ENCODE assay signal across 16 cellular contexts in genomic region chr4:1294891-1295290, GRCh38. TPM values are rescaled to one million over a fixed set of nuclear protein-coding genes. Genes with fewer than 3 reads are reported as not detected.
A peak's percentile ranks its signal among the peaks of the same experiment; 100 is the strongest.
DNase-seq lines count a peak whose midpoint lies in the region; ATAC-seq, FAIRE-seq and TF ChIP-seq lines count a peak whose summit lies in the region.
"Had no signal": no experiment of that assay in that cellular context is flagged by ENCODE, and none has a peak within 500 bp of the region (broad histone marks: within the 10 kb centered on the region; RNA-seq: fewer than 3 reads in every experiment).

No MANE protein-coding gene starts in this region.

- no peak for ATAC-seq in GM18867 (IDR thresholded peaks at IDR 0.05; ENCODE audit: unreplicated experiment)

- H4K5ac ChIP-seq in H1 (ENCODE audit: insufficient read length, low read depth, low read length), result no peak overlapping the region

- H3K9me3 Mint-ChIP-seq in activated CD4-positive, alpha-beta memory T cell treated with anti-CD3 and anti-CD28 coated beads for 36 hours, result no peaks in the 10 kb centered on the region
- H3K9me3 Mint-ChIP-seq in activated CD4-positive, alpha-beta memory T cell treated with anti-CD3 and anti-CD28 coated beads, Interleukin-2, amount 10 ng/mL, durations not matched to agents 7 days and 5 days, result no peaks in the 10 kb centered on the region
- H3K9me3 Mint-ChIP-seq in progenitor cell of endocrine pancreas (ENCODE audit: low read depth), result no peaks in the 10 kb centered on the region
- H3K9me3 Mint-ChIP-seq: activated T-helper 2 cell treated with anti-CD3 and anti-CD28 coated beads, Interferon-gamma antibody, Interleukin-2, Interleukin-4, amounts not matched to agents 10 μg/mL and 5 μg/mL and 100 μg/mL, durations not matched to agents 14 hours and 24 hours and 36 hours had no signal

- H3K27ac Mint-ChIP-seq in activated CD4-positive, alpha-beta memory T cell treated with anti-CD3 and anti-CD28 coated beads for 36 hours, result peak overlapping the region; percentile 18
- H3K27ac Mint-ChIP-seq in activated CD4-positive, alpha-beta memory T cell treated with anti-CD3 and anti-CD28 coated beads, Interleukin-2, amount 10 ng/mL, durations not matched to agents 7 days and 5 days, result no peak overlapping the region
- peak overlapping the region; percentile 52 for H3K27ac Mint-ChIP-seq in progenitor cell of endocrine pancreas
- H3K27ac Mint-ChIP-seq: activated T-helper 2 cell treated with anti-CD3 and anti-CD28 coated beads, Interferon-gamma antibody, Interleukin-2, Interleukin-4, amounts not matched to agents 10 μg/mL and 5 μg/mL and 100 μg/mL, durations not matched to agents 14 hours and 24 hours and 36 hours had no signal

- H2BK12ac ChIP-seq in H1 (ENCODE audit: low read depth, low read length), result no peak overlapping the region

- H3K36me3 ChIP-seq in OCI-LY1 (ENCODE audit: insufficient read depth, low read length), result no peaks in the 10 kb centered on the region
- H3K36me3 ChIP-seq in H1 (ENCODE audit: control insufficient read depth in 2 of 4, insufficient read depth in 4 of 4, low read length in 3 of 4), result peaks cover 0 to 19% (median 2%) of the 10 kb centered on the region in 4 experiments; a peak in 5 of 8 replicates

- peaks cover 45% of the 10 kb centered on the region for H3K4me1 ChIP-seq in OCI-LY1 (ENCODE audit: insufficient read depth, low read length, severe bottlenecking)
- H3K4me1 ChIP-seq in H1 (replicated peaks in 1 of 4; ENCODE audit: control insufficient read depth in 3 of 4, insufficient read depth in 4 of 4, low read length in 3 of 4), result peaks cover 6 to 30% (median 18%) of the 10 kb centered on the region in 4 experiments

- FAIRE-seq in H1 (lab: Jason Lieb, UNC), result no peak
- no peak for FAIRE-seq in D721Med (lab: Jason Lieb, UNC)
- FAIRE-seq: islet of Langerhans, RCC 7860 had no signal

- no peak overlapping the region for H2BK15ac ChIP-seq in H1 (ENCODE audit: low read length)

- H3K56ac ChIP-seq in H1 (replicated peaks; ENCODE audit: insufficient read length, low read depth, low read length), result no peak overlapping the region

- H4K8ac ChIP-seq in H1 (ENCODE audit: extremely low read depth, insufficient read depth, low read length), result no peak overlapping the region

- no peaks in the 10 kb centered on the region for H3F3A ChIP-seq in OCI-LY1 (ENCODE audit: insufficient read depth, low read length)

- H4K91ac ChIP-seq in H1 (replicated peaks; ENCODE audit: insufficient read length, low read length), result no peak overlapping the region

- H3K4me1 Mint-ChIP-seq in activated CD4-positive, alpha-beta memory T cell treated with anti-CD3 and anti-CD28 coated beads for 36 hours (ENCODE audit: low read depth), result peaks cover 54% of the 10 kb centered on the region
- H3K4me1 Mint-ChIP-seq in activated CD4-positive, alpha-beta memory T cell treated with anti-CD3 and anti-CD28 coated beads, Interleukin-2, amount 10 ng/mL, durations not matched to agents 7 days and 5 days, result peaks cover 52% of the 10 kb centered on the region
- peaks cover 16% of the 10 kb centered on the region for H3K4me1 Mint-ChIP-seq in progenitor cell of endocrine pancreas (ENCODE audit: low read depth)

- H3K9ac ChIP-seq in OCI-LY1 (ENCODE audit: low read length) (no peak overlapping the region), H1 (replicated peaks in 1 of 4; ENCODE audit: extremely low read depth in 1 of 4, low read depth in 3 of 4, low read length in 3 of 4) (no peak overlapping the region)

- DNase-seq in activated CD4-positive, alpha-beta memory T cell treated with anti-CD3 and anti-CD28 coated beads for 36 hours, result no peak
- DNase-seq in activated CD4-positive, alpha-beta memory T cell treated with anti-CD3 and anti-CD28 coated beads, Interleukin-2, amount 10 ng/mL, durations not matched to agents 7 days and 5 days, result no peak
- DNase-seq in H1 (ENCODE audit: low read depth in 1 of 2, low spot score in 2 of 2), result no peak
- no peak for DNase-seq in progenitor cell of endocrine pancreas (ENCODE audit: low spot score, unreplicated experiment)
- no peak for DNase-seq in SHP77 treated with DMSO at 0.1 percent for 48 hours (lab: John Stamatoyannopoulos, UW)
- no peak for DNase-seq in D721Med (ENCODE audit: insufficient read length, low spot score)
- DNase-seq: C1 segment of cervical spinal cord, DMS53, NCI-H1048 had no signal

- no peak overlapping the region for H2BK120ac ChIP-seq in H1 (replicated peaks; ENCODE audit: low read depth, low read length)

- no peak for TF ChIP-seq CTCF in OCI-LY1 (IDR thresholded peaks at IDR 0.05; ENCODE audit: low read length)
- no peak for TF ChIP-seq CTCF in H1 (IDR thresholded peaks at IDR 0.05; ENCODE audit: control extremely low read depth in 1 of 3, insufficient read depth in 1 of 3, low read depth in 1 of 3, low read length in 3 of 3)
- no peak for TF ChIP-seq CTCF in progenitor cell of endocrine pancreas (IDR thresholded peaks at IDR 0.05; ENCODE audit: unreplicated experiment)
- TF ChIP-seq CTCF in D721Med (IDR thresholded peaks at IDR 0.05; ENCODE audit: insufficient read depth, missing control alignments), result no peak

- no peak overlapping the region for H3K4ac ChIP-seq in H1 (replicated peaks; ENCODE audit: insufficient read length, low read depth, low read length)

- TF ChIP-seq POLR2A in H1 (IDR thresholded peaks at IDR 0.05; ENCODE audit: control extremely low read depth in 1 of 2, low read depth in 2 of 2, low read length in 2 of 2), result no peak

- intact Hi-C loops in activated CD4-positive, alpha-beta memory T cell treated with anti-CD3 and anti-CD28 coated beads for 36 hours (cut with micrococcal nuclease), result no loop called here

- H3K23ac ChIP-seq in H1 (ENCODE audit: insufficient read length), result no peak overlapping the region

- peak overlapping the region; percentile 42; the same call in 1 of the 2 replicates for H3K4me2 ChIP-seq in OCI-LY1 (ENCODE audit: low read length)
- 0 out of 4 replicates have a peak overlapping the region, but pooled peaks of 1 of the 2 experiments have one; percentile 20 for H3K4me2 ChIP-seq in H1 (ENCODE audit: insufficient read depth in 1 of 2, low read depth in 2 of 2, low read length in 2 of 2)

- no peak overlapping the region for H2AFZ ChIP-seq in OCI-LY1 (ENCODE audit: low read length)
- H2AFZ ChIP-seq in H1 (ENCODE audit: low read length), result no peak overlapping the region

- peaks cover 8% of the 10 kb centered on the region for H3K36me3 Mint-ChIP-seq in activated CD4-positive, alpha-beta memory T cell treated with anti-CD3 and anti-CD28 coated beads for 36 hours
- H3K36me3 Mint-ChIP-seq in activated CD4-positive, alpha-beta memory T cell treated with anti-CD3 and anti-CD28 coated beads, Interleukin-2, amount 10 ng/mL, durations not matched to agents 7 days and 5 days (ENCODE audit: low read depth), result peaks cover 39% of the 10 kb centered on the region
- H3K36me3 Mint-ChIP-seq in progenitor cell of endocrine pancreas (ENCODE audit: insufficient read depth), result peaks cover 4% of the 10 kb centered on the region

- POLR2A ChIA-PET in activated CD4-positive, alpha-beta memory T cell treated with anti-CD3 and anti-CD28 coated beads for 36 hours (lab: Charles Lee), result no interaction called here
- POLR2A ChIA-PET in activated CD4-positive, alpha-beta memory T cell treated with anti-CD3 and anti-CD28 coated beads, Interleukin-2, amount 10 ng/mL, durations not matched to agents 7 days and 5 days (lab: Charles Lee), result interaction anchor here (1.0 to 1.1 kb wide), 2 partner anchors 12 to 36 kb away, joined by 3 read pairs; no protein-coding TSS in a partner anchor
- POLR2A ChIA-PET in H1 (lab: Charles Lee; ENCODE audit: partially characterized antibody), result interaction anchor here (1.4 to 1.6 kb wide), 3 partner anchors 9 to 51 kb away, joined by 4 to 5 read pairs (median 4); partner anchors contain the start of gene UVSSA

- H3K9me3 ChIP-seq in OCI-LY1 (ENCODE audit: low read length) (no peaks in the 10 kb centered on the region), H1 (ENCODE audit: insufficient read depth in 2 of 2, low read depth in 1 of 2, low read length in 1 of 2) (no peaks in the 10 kb centered on the region)

- H2BK20ac ChIP-seq in H1 (ENCODE audit: low read length), result no peak overlapping the region

- TF ChIP-seq EP300 in H1 (IDR thresholded peaks at IDR 0.05; ENCODE audit: borderline replicate concordance in 1 of 2, low read depth in 2 of 2, low read length in 2 of 2), result no peak

- no peaks in the 10 kb centered on the region for H3K9me2 ChIP-seq in OCI-LY1 (ENCODE audit: low read depth, low read length)

- H3K27me3 Mint-ChIP-seq in activated CD4-positive, alpha-beta memory T cell treated with anti-CD3 and anti-CD28 coated beads for 36 hours, result no peaks in the 10 kb centered on the region
- H3K27me3 Mint-ChIP-seq in activated CD4-positive, alpha-beta memory T cell treated with anti-CD3 and anti-CD28 coated beads, Interleukin-2, amount 10 ng/mL, durations not matched to agents 7 days and 5 days, result no peaks in the 10 kb centered on the region
- no peaks in the 10 kb centered on the region for H3K27me3 Mint-ChIP-seq in progenitor cell of endocrine pancreas

- H3K18ac ChIP-seq in H1 (ENCODE audit: extremely low read depth, low read length), result no peak overlapping the region

- peak overlapping the region; percentile 48; the same call in 1 of the 2 replicates for H2BK5ac ChIP-seq in H1 (ENCODE audit: low read depth, low read length)

- H4K20me1 ChIP-seq in OCI-LY1 (ENCODE audit: insufficient read depth, low read length) (no peaks in the 10 kb centered on the region), H1 (replicated peaks in 1 of 2; ENCODE audit: control insufficient read depth in 1 of 2, insufficient read depth in 2 of 2, low read length in 2 of 2) (peaks cover 40 to 44% of the 10 kb centered on the region in 2 experiments)

- H3K4me3 ChIP-seq in OCI-LY1 (ENCODE audit: low read depth, low read length, poor library complexity, severe bottlenecking), result no peak overlapping the region
- H3K4me3 ChIP-seq in H1 (ENCODE audit: extremely low read depth in 1 of 4, insufficient read depth in 2 of 4, low read depth in 3 of 4, low read length in 4 of 4), result no peak overlapping the region
- H3K4me3 ChIP-seq: skin epidermis had no signal

- CTCF ChIA-PET in activated CD4-positive, alpha-beta memory T cell treated with anti-CD3 and anti-CD28 coated beads for 36 hours (lab: Charles Lee), result no interaction called here
- CTCF ChIA-PET in activated CD4-positive, alpha-beta memory T cell treated with anti-CD3 and anti-CD28 coated beads, Interleukin-2, amount 10 ng/mL, durations not matched to agents 7 days and 5 days (lab: Charles Lee), result no interaction called here
- CTCF ChIA-PET in H1 (lab: Charles Lee; ENCODE audit: partially characterized antibody), result interaction anchor here (0.5 to 1.0 kb wide), 3 partner anchors 56 to 695 kb away, joined by 3 read pairs; no protein-coding TSS in a partner anchor

- WGBS in H1 (ENCODE audit: extremely low coverage in 1 of 2, insufficient coverage in 1 of 2, insufficient read length in 1 of 2, insufficient replicate concordance in 2 of 2, low coverage in 1 of 2, low lambda C conversion rate in 2 of 2, missing lambda C conversion rate in 1 of 2), 2 experiments, result 86% methylated on average over 9 of the region's 10 CpGs; no CpG with 5 or more reads in 1 of the 2 experiments

- H3K79me1 ChIP-seq in H1 (ENCODE audit: low read depth, low read length), result peaks cover 32% of the 10 kb centered on the region

- no peak overlapping the region for H2AK5ac ChIP-seq in H1 (ENCODE audit: low read depth, low read length)

- H3K4me3 Mint-ChIP-seq in activated CD4-positive, alpha-beta memory T cell treated with anti-CD3 and anti-CD28 coated beads for 36 hours, result no peak overlapping the region
- H3K4me3 Mint-ChIP-seq in activated CD4-positive, alpha-beta memory T cell treated with anti-CD3 and anti-CD28 coated beads, Interleukin-2, amount 10 ng/mL, durations not matched to agents 7 days and 5 days, result no peak overlapping the region
- no peak overlapping the region for H3K4me3 Mint-ChIP-seq in progenitor cell of endocrine pancreas (ENCODE audit: low read depth)

- no peak for TF ChIP-seq RAD21 in H1 (IDR thresholded peaks at IDR 0.05 in 1 of 2, conservative IDR thresholded peaks at IDR 0.05 in 1 of 2; ENCODE audit: low read depth in 2 of 2, low read length in 2 of 2)

- H3K79me2 ChIP-seq in OCI-LY1 (ENCODE audit: insufficient read depth, low read length) (peaks cover 32% of the 10 kb centered on the region), H1 (ENCODE audit: control insufficient read depth in 1 of 2, insufficient read depth in 2 of 2, low read length in 2 of 2) (peaks cover 41 to 96% of the 10 kb centered on the region in 2 experiments)

- H3K27me3 ChIP-seq in OCI-LY1 (ENCODE audit: insufficient read depth, low read length) (no peaks in the 10 kb centered on the region), H1 (replicated peaks in 1 of 4; ENCODE audit: control insufficient read depth in 3 of 4, extremely low read depth in 1 of 4, insufficient read depth in 3 of 4, low read length in 3 of 4) (no peaks in the 10 kb centered on the region)

- H3K27ac ChIP-seq in OCI-LY1 (ENCODE audit: low read depth, low read length, poor library complexity, severe bottlenecking) (no peak overlapping the region), H1 (ENCODE audit: low read depth, low read length) (no peak overlapping the region)
- H3K27ac ChIP-seq: 22Rv1 had no signal

- H3K23me2 ChIP-seq in H1 (ENCODE audit: low read depth, low read length), result peaks cover 6% of the 10 kb centered on the region; the same call in 1 of the 2 replicates

- H3K14ac ChIP-seq in H1 (ENCODE audit: insufficient read length), result no peak overlapping the region

RNA-seq across cellular contexts. Expression of gene MAEA, which starts 5.2 kb away (rescaled TPM):
- total RNA-seq in activated CD4-positive, alpha-beta memory T cell treated with anti-CD3 and anti-CD28 coated beads for 36 hours, result 10 to 100 TPM; 47.3 to 50.3 TPM
- total RNA-seq in activated CD4-positive, alpha-beta memory T cell treated with anti-CD3 and anti-CD28 coated beads, Interleukin-2, amount 10 ng/mL, durations not matched to agents 7 days and 5 days, result 10 to 100 TPM; 61.6 to 64.1 TPM
- 75.3 and 75.8 TPM in 2 replicates for total RNA-seq in H1 (2021; fragmentation: NEBNext Ultra II Directional; extraction: Animal tissue kit (Norgen Biotek cat#: 25700))
- polyA plus RNA-seq in H1 (2011; rRNA removed), result 133 and 166 TPM in 2 replicates
- 136 TPM for polyA plus RNA-seq in H1 (2011; cell fraction: cytosol; rRNA removed)
- polyA plus RNA-seq in H1 (2011; cell fraction: nucleus; rRNA removed), result 178 TPM
- polyA plus RNA-seq in H1 (2012, experiment 1 of 2), result 65.1 to 86.6 TPM (median 84.3 TPM) in 4 replicates
- 68.5 TPM for polyA plus RNA-seq in H1 (2012, experiment 2 of 2)
- 51.3 TPM for polyA plus RNA-seq in H1 (2013, experiment 1 of 2)
- polyA plus RNA-seq in H1 (2013, experiment 2 of 2), result 48.3 TPM
- polyA minus RNA-seq in H1 (2011; rRNA and poly(A)+ RNA removed), result 55.7 and 65.9 TPM in 2 replicates
- polyA minus RNA-seq in H1 (2011; cell fraction: cytosol; rRNA and poly(A)+ RNA removed), result 67.3 TPM
- polyA minus RNA-seq in H1 (2011; cell fraction: nucleus; rRNA and poly(A)+ RNA removed), result 68.6 TPM
- 77.8 and 81.3 TPM in 2 replicates for total RNA-seq in progenitor cell of endocrine pancreas

RNA-seq across cellular contexts. Expression of gene CTBP1, which starts 46.0 kb away (rescaled TPM):
- 100 to 1,000 TPM; 154 to 162 TPM for total RNA-seq in activated CD4-positive, alpha-beta memory T cell treated with anti-CD3 and anti-CD28 coated beads for 36 hours
- 100 to 1,000 TPM; 209 to 221 TPM for total RNA-seq in activated CD4-positive, alpha-beta memory T cell treated with anti-CD3 and anti-CD28 coated beads, Interleukin-2, amount 10 ng/mL, durations not matched to agents 7 days and 5 days
- 128 and 132 TPM in 2 replicates for total RNA-seq in H1 (2021; fragmentation: NEBNext Ultra II Directional; extraction: Animal tissue kit (Norgen Biotek cat#: 25700))
- polyA plus RNA-seq in H1 (2011; rRNA removed), result 185 and 308 TPM in 2 replicates
- polyA plus RNA-seq in H1 (2011; cell fraction: cytosol; rRNA removed), result 211 TPM
- 631 TPM for polyA plus RNA-seq in H1 (2011; cell fraction: nucleus; rRNA removed)
- 85.5 to 186 TPM (median 163 TPM) in 4 replicates for polyA plus RNA-seq in H1 (2012, experiment 1 of 2)
- polyA plus RNA-seq in H1 (2012, experiment 2 of 2), result 85.3 TPM
- 72.7 TPM for polyA plus RNA-seq in H1 (2013, experiment 1 of 2)
- polyA plus RNA-seq in H1 (2013, experiment 2 of 2), result 71.3 TPM
- polyA minus RNA-seq in H1 (2011; rRNA and poly(A)+ RNA removed), result 83.5 and 84.0 TPM in 2 replicates
- 128 TPM for polyA minus RNA-seq in H1 (2011; cell fraction: cytosol; rRNA and poly(A)+ RNA removed)
- polyA minus RNA-seq in H1 (2011; cell fraction: nucleus; rRNA and poly(A)+ RNA removed), result 95.0 TPM
- 199 and 204 TPM in 2 replicates for total RNA-seq in progenitor cell of endocrine pancreas

RNA-seq across cellular contexts. Expression of gene UVSSA, which starts 52.1 kb away (rescaled TPM):
- 10 to 100 TPM; 20.2 to 21.5 TPM for total RNA-seq in activated CD4-positive, alpha-beta memory T cell treated with anti-CD3 and anti-CD28 coated beads for 36 hours
- total RNA-seq in activated CD4-positive, alpha-beta memory T cell treated with anti-CD3 and anti-CD28 coated beads, Interleukin-2, amount 10 ng/mL, durations not matched to agents 7 days and 5 days, result 10 to 100 TPM; 22.2 to 22.3 TPM
- 19.0 and 19.4 TPM in 2 replicates for total RNA-seq in H1 (2021; fragmentation: NEBNext Ultra II Directional; extraction: Animal tissue kit (Norgen Biotek cat#: 25700))
- polyA plus RNA-seq in H1 (2011; rRNA removed), result 14.5 and 21.1 TPM in 2 replicates
- 14.8 TPM for polyA plus RNA-seq in H1 (2011; cell fraction: cytosol; rRNA removed)
- polyA plus RNA-seq in H1 (2011; cell fraction: nucleus; rRNA removed), result 106 TPM
- 17.0 to 21.8 TPM (median 19.1 TPM) in 4 replicates for polyA plus RNA-seq in H1 (2012, experiment 1 of 2)
- polyA plus RNA-seq in H1 (2012, experiment 2 of 2), result 2.3 TPM
- polyA plus RNA-seq in H1 (2013, experiment 1 of 2), result 9.4 TPM
- 8.0 TPM for polyA plus RNA-seq in H1 (2013, experiment 2 of 2)
- 7.8 and 8.3 TPM in 2 replicates for polyA minus RNA-seq in H1 (2011; rRNA and poly(A)+ RNA removed)
- 13.4 TPM for polyA minus RNA-seq in H1 (2011; cell fraction: cytosol; rRNA and poly(A)+ RNA removed)
- polyA minus RNA-seq in H1 (2011; cell fraction: nucleus; rRNA and poly(A)+ RNA removed), result 25.9 TPM
- total RNA-seq in progenitor cell of endocrine pancreas, result 32.5 and 39.5 TPM in 2 replicates
